ENCODE assay signal across 8 cellular contexts in the genomic region with DNA sequence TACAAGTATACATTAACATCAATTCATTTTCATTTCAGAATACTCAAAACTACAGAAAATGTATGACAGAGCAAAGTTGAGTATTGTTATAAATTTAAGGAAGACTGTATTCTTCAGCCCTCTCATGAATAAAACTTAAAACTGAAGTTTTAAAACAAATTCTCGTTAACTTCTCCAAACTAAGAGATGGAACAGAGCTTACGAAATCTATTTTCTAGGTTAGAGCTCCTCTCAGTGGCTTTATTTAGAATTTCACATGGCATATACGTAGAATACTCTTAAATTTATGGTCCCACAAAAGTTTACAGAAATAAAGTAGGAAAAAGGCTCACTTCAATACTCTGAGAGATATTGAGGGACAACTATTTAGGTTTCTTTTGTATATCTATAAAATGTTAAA.
A peak's percentile ranks its signal among the peaks of the same experiment; 100 is the strongest.
DNase-seq lines count a peak whose midpoint lies in the region; ATAC-seq and TF ChIP-seq lines count a peak whose summit lies in the region.

No MANE protein-coding gene starts in this region.

- POLR2A ChIA-PET in SK-N-SH (lab: Yijun Ruan, JAX) = no interaction called here

- H3K9me2 ChIP-seq in Karpas-422 (replicated peaks; ENCODE audit: insufficient read depth, low read length) (no peaks in the 10 kb centered on the region), SK-N-SH (no peaks in the 10 kb centered on the region), hepatocyte (replicated peaks; ENCODE audit: insufficient read depth) (no peaks in the 10 kb centered on the region)

- CTCF ChIA-PET in SK-N-SH (lab: Yijun Ruan, JAX) = interaction anchor here (0.5 to 1.6 kb wide), 15 partner anchors 9 to 1792 kb away, joined by 3 to 10 read pairs (median 4); no protein-coding TSS in a partner anchor

- no peak overlapping the region for H3K27ac ChIP-seq in Karpas-422 (ENCODE audit: low read length)
- no peak overlapping the region for H3K27ac ChIP-seq in SK-N-SH (ENCODE audit: low read depth in 2 of 2, low read length in 1 of 2)
- H3K27ac ChIP-seq in hepatocyte = no peak overlapping the region
- H3K27ac ChIP-seq in gastrocnemius medialis = no peak overlapping the region

- peak; percentile 72 for TF ChIP-seq RAD21 in SK-N-SH (IDR thresholded peaks at IDR 0.05; ENCODE audit: low read length)

- peak; percentile 71 for TF ChIP-seq CTCF in SK-N-SH (IDR thresholded peaks at IDR 0.05)
- TF ChIP-seq CTCF in hepatocyte (IDR thresholded peaks at IDR 0.05; ENCODE audit: poor library complexity) = peak; percentile 84
- no peak for TF ChIP-seq CTCF in gastrocnemius medialis (IDR thresholded peaks at IDR 0.05 in 4 of 5, conservative IDR thresholded peaks at IDR 0.05 in 1 of 5)

- H2AFZ ChIP-seq in Karpas-422 (ENCODE audit: low read length) (no peak overlapping the region), SK-N-SH (ENCODE audit: low read depth) (peak overlapping the region; percentile 27; the same call in 1 of the 2 replicates), hepatocyte (no peak overlapping the region)

- H3K4me2 ChIP-seq in Karpas-422 (ENCODE audit: low read depth, low read length, poor library complexity, severe bottlenecking) (no peak overlapping the region), SK-N-SH (no peak overlapping the region), hepatocyte (no peak overlapping the region)

- no peak for TF ChIP-seq EP300 in SK-N-SH (IDR thresholded peaks at IDR 0.05; ENCODE audit: borderline replicate concordance in 1 of 2, low read depth in 1 of 2, low read length in 1 of 2)

- H3F3A ChIP-seq in SK-N-SH (replicated peaks; ENCODE audit: insufficient read depth) = no peaks in the 10 kb centered on the region

- in situ Hi-C loops in gastrocnemius medialis (cut with MboI; ENCODE audit: low sequenced_read_pairs in 4 of 4) = no loop called here

- H3K4me3 ChIP-seq in Karpas-422 (ENCODE audit: low read length) (no peak overlapping the region), SK-N-SH (ENCODE audit: low read depth in 2 of 2, low read length in 1 of 2) (no peak overlapping the region; a peak in 1 of 4 replicates), hepatocyte (no peak overlapping the region), gastrocnemius medialis (no peak overlapping the region)

- H3K4me1 ChIP-seq in Karpas-422 (ENCODE audit: low read length) (no peaks in the 10 kb centered on the region), SK-N-SH (ENCODE audit: control insufficient read depth in 1 of 2, insufficient read depth in 2 of 2, low read depth in 1 of 2, low read length in 1 of 2) (no peaks in the 10 kb centered on the region), hepatocyte (ENCODE audit: insufficient read depth) (no peaks in the 10 kb centered on the region), gastrocnemius medialis (no peaks in the 10 kb centered on the region)

- H3K79me2 ChIP-seq in Karpas-422 (ENCODE audit: low read length) (no peaks in the 10 kb centered on the region), SK-N-SH (ENCODE audit: insufficient read depth) (no peaks in the 10 kb centered on the region), hepatocyte (no peaks in the 10 kb centered on the region)

- H3K36me3 ChIP-seq in Karpas-422 (ENCODE audit: insufficient read depth, low read length) (no peaks in the 10 kb centered on the region), SK-N-SH (replicated peaks in 1 of 2; ENCODE audit: control insufficient read depth in 1 of 2, insufficient read depth in 2 of 2, low read length in 1 of 2) (no peaks in the 10 kb centered on the region), hepatocyte (replicated peaks; ENCODE audit: insufficient read depth, low read depth) (no peaks in the 10 kb centered on the region), gastrocnemius medialis (no peaks in the 10 kb centered on the region)

- H3K27me3 ChIP-seq in Karpas-422 (ENCODE audit: low read length) (no peaks in the 10 kb centered on the region), SK-N-SH (ENCODE audit: insufficient read depth) (no peaks in the 10 kb centered on the region), hepatocyte (no peaks in the 10 kb centered on the region), gastrocnemius medialis (no peaks in the 10 kb centered on the region)

- ATAC-seq in GM18907 (IDR thresholded peaks at IDR 0.05; ENCODE audit: unreplicated experiment) (peak; percentile 66), gastrocnemius medialis (no peak)

- TF ChIP-seq POLR2A in gastrocnemius medialis (IDR thresholded peaks at IDR 0.05) = no peak

- peak; percentile 1 for DNase-seq in AG08395 (ENCODE audit: low spot score)
- peak; percentile 74 for DNase-seq in Karpas-422
- peak; percentile 0 for DNase-seq in SK-N-SH
- peak; percentile 39 for DNase-seq in hepatocyte (ENCODE audit: low spot score)
- no peak for DNase-seq in effector CD8-positive, alpha-beta T cell (lab: John Stamatoyannopoulos, UW)
- DNase-seq in gastrocnemius medialis = no peak
- DNase-seq in activated CD8-positive, alpha-beta memory T cell treated with anti-CD3 and anti-CD28 coated beads for 24 hours = no peak

- H3K9me3 ChIP-seq in Karpas-422 (ENCODE audit: low read length) (0 out of 2 replicates have a peak, but pooled peaks cover 2% of the 10 kb centered on the region), SK-N-SH (no peaks in the 10 kb centered on the region), hepatocyte (ENCODE audit: low read depth) (no peaks in the 10 kb centered on the region), gastrocnemius medialis (no peaks in the 10 kb centered on the region)

- H3K9ac ChIP-seq in Karpas-422 (ENCODE audit: low read length) (no peak overlapping the region), SK-N-SH (no peak overlapping the region)

- WGBS in SK-N-SH (ENCODE audit: low lambda C conversion rate) = 6% methylated on average over 3 of the region's 3 CpGs
- 10% methylated on average over 3 of the region's 3 CpGs for WGBS in hepatocyte (ENCODE audit: low lambda C conversion rate, missing lambda C conversion rate)

- intact Hi-C loops in gastrocnemius medialis (cut with DNase I; ENCODE audit: low total_unique reads) = no loop called here

- H4K20me1 ChIP-seq in Karpas-422 (ENCODE audit: insufficient read depth, low read depth, low read length) = no peaks in the 10 kb centered on the region
- H4K20me1 ChIP-seq in SK-N-SH (ENCODE audit: insufficient read depth) = no peaks in the 10 kb centered on the region
- H4K20me1 ChIP-seq in hepatocyte (ENCODE audit: insufficient read depth, poor library complexity, severe bottlenecking) = no peaks in the 10 kb centered on the region

TF ChIP-seq in SK-N-SH, 30 proteins besides CTCF, POLR2A, EP300 and RAD21:
- TF ChIP-seq YY1 (IDR thresholded peaks at IDR 0.05; ENCODE audit: low read depth) (no peak), SMC3 (IDR thresholded peaks at IDR 0.05; ENCODE audit: low read depth, low read length) (peak; percentile 31; the same call in 1 of the 2 replicates)
TF ChIP-seq in SK-N-SH: peak in this region for 1.

Comparison
In these comparisons a context has a peak if more than half of its experiments do, and no peak if none do; other contexts are left out.
1. DNase-seq: peak in AG08395 (single experiment), Karpas-422 (single experiment), SK-N-SH (single experiment) and hepatocyte (single experiment); none in effector CD8-positive, alpha-beta T cell (single experiment), gastrocnemius medialis (0 of 2) and activated CD8-positive, alpha-beta memory T cell treated with anti-CD3 and anti-CD28 coated beads for 24 hours (single experiment).
2. CTCF ChIP-seq: peak in SK-N-SH (single experiment) and hepatocyte (single experiment); none in gastrocnemius medialis (0 of 5).